8 cellular contexts compared by ENCODE assay signal in genomic region chr7:123748734-123749536, GRCh38. TPM values are rescaled to one million over a fixed set of nuclear protein-coding genes. Genes with fewer than 3 reads are reported as not detected.
DNase-seq lines count a peak whose midpoint lies in the region; ATAC-seq and TF ChIP-seq lines count a peak whose summit lies in the region.

Gene WASL (minus strand): TSS chr7:123749003. CDS start chr7:123748734, 269 bp downstream.

- DNase-seq in Ammon's horn (ENCODE audit: low spot score) = peak; percentile 91
- peak; percentile 70 for DNase-seq in NCI-H446 treated with DMSO at 0.1 percent for 48 hours (lab: John Stamatoyannopoulos, UW)
- peak; percentile 90 for DNase-seq in activated CD4-positive, alpha-beta T cell treated with anti-CD3 and anti-CD28 coated beads for 48 hours
- peak; percentile 91 for DNase-seq in colonic mucosa
- DNase-seq in stimulated activated CD4-positive, alpha-beta T cell treated with anti-CD3 and anti-CD28 coated beads, Interleukin-1b, Interleukin-23, amount 100 ng/mL, for 24 hours (ENCODE audit: low read depth in 4 of 4, low spot score in 1 of 4) = peak; percentile 65 to 85 (median 73)

- intact Hi-C loops in colonic mucosa (cut with DNase I) = loop anchor here (2.0 kb wide), 1 partner anchor 48 kb away; no protein-coding TSS in a partner anchor

- no peak for TF ChIP-seq CTCF in colonic mucosa (IDR thresholded peaks at IDR 0.05)

- no peaks in the 10 kb centered on the region for H3K4me1 ChIP-seq in colonic mucosa

- peak within 1 kb of the TSS; percentile 85 for H3K4me3 ChIP-seq in colonic mucosa

- peak within 1 kb of the TSS; percentile 100 for H3K27ac ChIP-seq in colonic mucosa
- peak within 1 kb of the TSS; percentile 92 for H3K27ac ChIP-seq in layer of hippocampus (ENCODE audit: low read depth, low read length)

- H3K9ac ChIP-seq in colonic mucosa (ENCODE audit: low read depth in 2 of 2, low read length in 2 of 2) = peak within 1 kb of the TSS; percentile 97 to 99

- peak; percentile 57 for ATAC-seq in HG03378 (IDR thresholded peaks at IDR 0.05; ENCODE audit: unreplicated experiment)

- TF ChIP-seq POLR2A in GM19099 (IDR thresholded peaks at IDR 0.05; ENCODE audit: extremely low read depth, insufficient read length, low read depth) = peak; percentile 91

- H3K27me3 ChIP-seq in colonic mucosa (no peaks in the 10 kb centered on the region), layer of hippocampus (ENCODE audit: control insufficient read depth, insufficient read depth, low read length) (no peaks in the 10 kb centered on the region)

- no peaks in the 10 kb centered on the region for H3K9me3 ChIP-seq in colonic mucosa

- H3K36me3 ChIP-seq in colonic mucosa = no peaks in the 10 kb centered on the region

RNA-seq across cellular contexts. Expression of gene WASL, which starts in this region (rescaled TPM):
- total RNA-seq in colonic mucosa = 100 to 1,000 TPM in 1 of 2 donors, 10 to 100 TPM in 1; 54.9 to 126 TPM

Comparison
In these comparisons a context has a peak if more than half of its experiments do, and no peak if none do; other contexts are left out.
1. Peak in every context shown above with its lines: DNase-seq, ATAC-seq, H3K4me3 ChIP-seq and H3K27ac ChIP-seq.